Comparison of ENCODE assay signal across 10 cellular contexts in the genomic region with DNA sequence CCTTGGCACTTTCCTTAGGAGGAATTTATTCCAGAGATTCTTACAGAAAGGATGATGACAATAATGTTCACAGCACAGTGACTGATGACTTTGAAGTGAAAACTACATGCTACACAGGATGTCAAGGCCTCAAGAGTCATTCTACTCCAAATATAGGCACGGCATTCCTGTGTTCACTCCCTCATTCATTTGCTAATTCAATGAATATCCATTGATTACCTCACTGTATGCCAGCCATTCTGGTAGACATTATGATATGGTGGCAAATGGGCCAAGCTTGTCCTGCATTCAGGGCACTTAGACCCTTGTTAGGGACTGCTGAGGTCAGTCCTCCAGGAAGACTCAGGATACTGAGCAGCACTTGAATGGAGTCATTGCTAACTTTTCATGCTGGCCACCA. TPM values are rescaled to one million over a fixed set of nuclear protein-coding genes. Genes with fewer than 3 reads are reported as not detected.
"Had no signal": no experiment of that assay in that cellular context is flagged by ENCODE, and none has a peak within 500 bp of the region (broad histone marks: within the 10 kb centered on the region; RNA-seq: fewer than 3 reads in every experiment).

No MANE protein-coding gene starts in this region.

- H3K4me3 Mint-ChIP-seq: HFFc6 had no signal

- FAIRE-seq: H54, HTR-8/SVneo, K562 had no signal

- H3K4me3 ChIP-seq: HAP-1, K562 had no signal

- DNase-seq: GOT3, HFFc6, IMR-90, KG1 had no signal

- H3K9me3 ChIP-seq: HAP-1 had no signal

- H3K27ac Mint-ChIP-seq: HFFc6 had no signal

- H3K36me3 ChIP-seq: HAP-1 had no signal

- H3K9me3 Mint-ChIP-seq: HFFc6 had no signal

- ATAC-seq: HCT116, K562 had no signal

RNA-seq across cellular contexts. Expression of gene FOXN4, which starts 48.0 kb away (rescaled TPM):
- total RNA-seq: HFFc6, HT-29, IMR-90, K562 had no signal
- polyA plus RNA-seq: IMR-90, K562 had no signal
